21 cellular contexts compared by ENCODE assay signal in genomic region chr13:41011382-41011956, GRCh38. TPM values are rescaled to one million over a fixed set of nuclear protein-coding genes. Genes with fewer than 3 reads are reported as not detected.
A peak's percentile ranks its signal among the peaks of the same experiment; 100 is the strongest.
DNase-seq lines count a peak whose midpoint lies in the region; ATAC-seq and TF ChIP-seq lines count a peak whose summit lies in the region.
"Had no signal": no experiment of that assay in that cellular context is flagged by ENCODE, and none has a peak within 500 bp of the region (broad histone marks: within the 10 kb centered on the region; RNA-seq: fewer than 3 reads in every experiment).

No MANE protein-coding gene starts in this region.

- no peaks in the 10 kb centered on the region for H3K27me3 Mint-ChIP-seq in T-helper 2 cell treated with Interferon-gamma antibody and Interleukin-4, amounts not matched to agents 5 μg/mL and 100 μg/mL, for 36 hours (ENCODE audit: low read depth)
- H3K27me3 Mint-ChIP-seq in activated T-helper 17 cell treated with anti-CD3 and anti-CD28 coated beads, Interleukin-2, amount 50 U/mL, for 72 hours, result no peaks in the 10 kb centered on the region
- no peaks in the 10 kb centered on the region for H3K27me3 Mint-ChIP-seq in naive B cell
- H3K27me3 Mint-ChIP-seq: activated CD8-positive, alpha-beta memory T cell treated with anti-CD3 and anti-CD28 coated beads, Interleukin-2, amount 10 ng/mL, durations not matched to agents 7 days and 5 days; activated naive CD8-positive, alpha-beta T cell treated with anti-CD3 and anti-CD28 coated beads, Interleukin-2, amount 10 ng/mL, durations not matched to agents 7 days and 5 days had no signal

- H4K20me1 ChIP-seq in KMS-11 (ENCODE audit: insufficient read depth), result no peaks in the 10 kb centered on the region

- no peaks in the 10 kb centered on the region for H3K9me3 Mint-ChIP-seq in T-helper 2 cell treated with Interferon-gamma antibody and Interleukin-4, amounts not matched to agents 5 μg/mL and 100 μg/mL, for 36 hours
- H3K9me3 Mint-ChIP-seq in activated T-helper 17 cell treated with anti-CD3 and anti-CD28 coated beads, Interleukin-2, amount 50 U/mL, for 72 hours, result no peaks in the 10 kb centered on the region
- H3K9me3 Mint-ChIP-seq in naive B cell, result peaks cover 0 to 1% (median 0%) of the 10 kb centered on the region in 7 donors
- H3K9me3 Mint-ChIP-seq: activated naive CD8-positive, alpha-beta T cell treated with anti-CD3 and anti-CD28 coated beads, Interleukin-2, amount 10 ng/mL, durations not matched to agents 7 days and 5 days had no signal

- no peaks in the 10 kb centered on the region for H3K36me3 ChIP-seq in KMS-11 (ENCODE audit: insufficient read depth)
- H3K36me3 ChIP-seq in mesenchymal stem cell (ENCODE audit: control insufficient read depth in 1 of 2, insufficient read depth in 2 of 2, low read depth in 1 of 2, low read length in 2 of 2), result peaks cover 0 to 5% of the 10 kb centered on the region in 2 experiments
- H3K36me3 ChIP-seq: breast epithelium, gastroesophageal sphincter, tibial artery had no signal

- no peak for DNase-seq in T-helper 2 cell treated with Interferon-gamma antibody and Interleukin-4, amounts not matched to agents 5 μg/mL and 100 μg/mL, for 36 hours (ENCODE audit: low spot score)
- DNase-seq in T-helper 2 cell, result no peak
- DNase-seq in naive B cell, result no peak
- no peak for DNase-seq in NCI-H1105 treated with DMSO at 0.1 percent for 48 hours (lab: John Stamatoyannopoulos, UW)
- DNase-seq in mesenchymal stem cell, result no peak
- no peak for DNase-seq in NCI-H510A (lab: John Stamatoyannopoulos, UW)
- DNase-seq: activated CD8-positive, alpha-beta memory T cell treated with anti-CD3 and anti-CD28 coated beads, Interleukin-2, amount 10 ng/mL, durations not matched to agents 7 days and 5 days; activated naive CD8-positive, alpha-beta T cell treated with anti-CD3 and anti-CD28 coated beads, Interleukin-2, amount 10 ng/mL, durations not matched to agents 7 days and 5 days; DMS79 treated with DMSO at 0.1 percent for 48 hours; left ventricle myocardium superior; NCI-H1694; small intestine; T-helper 1 cell; tibial artery had no signal

- H3K4ac ChIP-seq in mesenchymal stem cell (ENCODE audit: low read depth in 1 of 2, low read length in 2 of 2), result no peak overlapping the region

- no peak overlapping the region for H2BK12ac ChIP-seq in mesenchymal stem cell (ENCODE audit: low read length in 2 of 2)

- H3K18ac ChIP-seq in mesenchymal stem cell (ENCODE audit: low read depth in 1 of 2, low read length in 2 of 2), result no peak overlapping the region

- H3K4me3 ChIP-seq in KMS-11 (IDR thresholded peaks at IDR 0.05; ENCODE audit: insufficient read depth, low read depth, low read length) (no peak overlapping the region), mesenchymal stem cell (ENCODE audit: insufficient read depth in 1 of 2, low read depth in 1 of 2, low read length in 2 of 2) (no peak overlapping the region)
- H3K4me3 ChIP-seq: breast epithelium, gastroesophageal sphincter, tibial artery had no signal

- no peak overlapping the region for H2BK120ac ChIP-seq in mesenchymal stem cell (ENCODE audit: low read depth, low read length)

- no peak overlapping the region for H3K23ac ChIP-seq in mesenchymal stem cell (ENCODE audit: low read length in 2 of 2)

- no peak overlapping the region for H2AFZ ChIP-seq in KMS-11 (ENCODE audit: low read depth)
- H2AFZ ChIP-seq in mesenchymal stem cell (ENCODE audit: low read depth, low read length), result no peak overlapping the region

- H3K79me2 ChIP-seq in KMS-11 (ENCODE audit: insufficient read depth, low read depth), result peaks cover 96% of the 10 kb centered on the region

- no peak overlapping the region for H4K91ac ChIP-seq in mesenchymal stem cell (ENCODE audit: low read length)

- no peak for TF ChIP-seq CTCF in KMS-11 (conservative IDR thresholded peaks at IDR 0.05; ENCODE audit: low read depth, low read length)

- no peaks in the 10 kb centered on the region for H3K9me3 ChIP-seq in mesenchymal stem cell (ENCODE audit: control insufficient read depth, low read length)
- H3K9me3 ChIP-seq: breast epithelium, gastroesophageal sphincter, tibial artery had no signal

- no peak overlapping the region for H2BK5ac ChIP-seq in mesenchymal stem cell (ENCODE audit: low read depth, low read length, poor library complexity, severe bottlenecking)

- H3K4me3 Mint-ChIP-seq in T-helper 2 cell treated with Interferon-gamma antibody and Interleukin-4, amounts not matched to agents 5 μg/mL and 100 μg/mL, for 36 hours, result peak overlapping the region; percentile 42
- H3K4me3 Mint-ChIP-seq in activated T-helper 17 cell treated with anti-CD3 and anti-CD28 coated beads, Interleukin-2, amount 50 U/mL, for 72 hours, result peak overlapping the region; percentile 44
- H3K4me3 Mint-ChIP-seq in naive B cell, result peak overlapping the region in 7 of 8 donors; percentile 15 to 76 (median 43)
- H3K4me3 Mint-ChIP-seq: activated CD8-positive, alpha-beta memory T cell treated with anti-CD3 and anti-CD28 coated beads, Interleukin-2, amount 10 ng/mL, durations not matched to agents 7 days and 5 days had no signal

- no peak overlapping the region for H3K14ac ChIP-seq in mesenchymal stem cell (ENCODE audit: low read length in 2 of 2)

- peak overlapping the region; percentile 15 for H3K27ac Mint-ChIP-seq in T-helper 2 cell treated with Interferon-gamma antibody and Interleukin-4, amounts not matched to agents 5 μg/mL and 100 μg/mL, for 36 hours
- H3K27ac Mint-ChIP-seq in activated T-helper 17 cell treated with anti-CD3 and anti-CD28 coated beads, Interleukin-2, amount 50 U/mL, for 72 hours, result peak overlapping the region; percentile 25
- peak overlapping the region in 4 of 6 donors; percentile 38 to 84 (median 68) for H3K27ac Mint-ChIP-seq in naive B cell
- H3K27ac Mint-ChIP-seq: activated naive CD8-positive, alpha-beta T cell treated with anti-CD3 and anti-CD28 coated beads, Interleukin-2, amount 10 ng/mL, durations not matched to agents 7 days and 5 days had no signal

- no peak overlapping the region for H4K8ac ChIP-seq in mesenchymal stem cell (ENCODE audit: low read length)

- H3K27me3 ChIP-seq in KMS-11 (ENCODE audit: insufficient read depth, low read depth) (no peaks in the 10 kb centered on the region), mesenchymal stem cell (ENCODE audit: control insufficient read depth in 1 of 2, insufficient read depth in 1 of 2, low read length in 2 of 2) (no peaks in the 10 kb centered on the region)
- H3K27me3 ChIP-seq: breast epithelium, gastroesophageal sphincter, tibial artery had no signal

- H2BK15ac ChIP-seq in mesenchymal stem cell (ENCODE audit: low read depth, poor library complexity, severe bottlenecking), result no peak overlapping the region

- H3K4me1 ChIP-seq in KMS-11 (ENCODE audit: low read depth, poor library complexity, severe bottlenecking) (peaks cover 94% of the 10 kb centered on the region), mesenchymal stem cell (ENCODE audit: control insufficient read depth, insufficient read depth, low read depth, low read length) (peaks cover 2% of the 10 kb centered on the region)

- peak overlapping the region; percentile 34 for H3K4me2 ChIP-seq in KMS-11
- no peak overlapping the region for H3K4me2 ChIP-seq in mesenchymal stem cell (ENCODE audit: low read length, poor library complexity, severe bottlenecking)

- H3K9ac ChIP-seq in KMS-11 (no peak overlapping the region), mesenchymal stem cell (ENCODE audit: low read length) (no peak overlapping the region)

- WGBS in mesenchymal stem cell, result 98% methylated on average over 3 of the region's 4 CpGs

- peak overlapping the region; percentile 18; the same call in 1 of the 2 replicates for H3K27ac ChIP-seq in KMS-11
- H3K27ac ChIP-seq in mesenchymal stem cell (ENCODE audit: low read length, poor library complexity, severe bottlenecking), result no peak overlapping the region
- H3K27ac ChIP-seq: 22Rv1, C4-2B, gastroesophageal sphincter, tibial artery had no signal

- no peak overlapping the region for H2AK5ac ChIP-seq in mesenchymal stem cell (ENCODE audit: low read length, severe bottlenecking)

- H3K36me3 Mint-ChIP-seq in T-helper 2 cell treated with Interferon-gamma antibody and Interleukin-4, amounts not matched to agents 5 μg/mL and 100 μg/mL, for 36 hours (ENCODE audit: low read depth), result peaks cover 45% of the 10 kb centered on the region
- peaks cover 71% of the 10 kb centered on the region for H3K36me3 Mint-ChIP-seq in activated T-helper 17 cell treated with anti-CD3 and anti-CD28 coated beads, Interleukin-2, amount 50 U/mL, for 72 hours (ENCODE audit: low read depth)
- no peaks in the 10 kb centered on the region for H3K36me3 Mint-ChIP-seq in naive B cell

- ATAC-seq in activated T-helper 17 cell treated with anti-CD3 and anti-CD28 coated beads, Interleukin-2, amount 50 U/mL, for 72 hours (replicated peaks), result no peak
- ATAC-seq in naive B cell (ENCODE audit: low read depth in 2 of 2), result no peak
- ATAC-seq: activated CD8-positive, alpha-beta memory T cell treated with anti-CD3 and anti-CD28 coated beads, Interleukin-2, amount 10 ng/mL, durations not matched to agents 7 days and 5 days; gastroesophageal sphincter; left ventricle myocardium superior; Right ventricle myocardium inferior had no signal

- peaks cover 5% of the 10 kb centered on the region for H3K79me1 ChIP-seq in mesenchymal stem cell (replicated peaks; ENCODE audit: low read length, poor library complexity, severe bottlenecking)

- H3K4me1 Mint-ChIP-seq in T-helper 2 cell treated with Interferon-gamma antibody and Interleukin-4, amounts not matched to agents 5 μg/mL and 100 μg/mL, for 36 hours (ENCODE audit: low read depth), result peaks cover 66% of the 10 kb centered on the region
- H3K4me1 Mint-ChIP-seq in activated T-helper 17 cell treated with anti-CD3 and anti-CD28 coated beads, Interleukin-2, amount 50 U/mL, for 72 hours, result peaks cover 45% of the 10 kb centered on the region
- peaks cover 56 to 81% (median 62%) of the 10 kb centered on the region in 3 donors for H3K4me1 Mint-ChIP-seq in naive B cell

RNA-seq across cellular contexts. Expression of gene ELF1, which starts 7.6 kb away (rescaled TPM):
- total RNA-seq in activated T-helper 17 cell treated with anti-CD3 and anti-CD28 coated beads, Interleukin-2, amount 50 U/mL, for 72 hours, result 10 to 100 TPM; 76.0 to 80.1 TPM
- 100 to 1,000 TPM; 127 to 183 (median 144) TPM for polyA plus RNA-seq in naive B cell (ENCODE audit: low read depth in 6 of 6)
- polyA plus RNA-seq in mesenchymal stem cell (2013, experiment 1 of 2), result 50.1 TPM
- polyA plus RNA-seq in mesenchymal stem cell (2013, experiment 2 of 2), result 49.3 TPM

RNA-seq across cellular contexts. Expression of gene WBP4, which starts 49.8 kb away (rescaled TPM):
- total RNA-seq in activated T-helper 17 cell treated with anti-CD3 and anti-CD28 coated beads, Interleukin-2, amount 50 U/mL, for 72 hours, result 10 to 100 TPM in 1 of 2 donors, 1 to 10 TPM in 1; 9.7 to 10.6 TPM
- polyA plus RNA-seq in naive B cell (ENCODE audit: low read depth in 6 of 6), result 1 to 10 TPM; 3.8 to 4.7 (median 4.2) TPM
- polyA plus RNA-seq in mesenchymal stem cell (2013, experiment 1 of 2), result 17.5 TPM
- polyA plus RNA-seq in mesenchymal stem cell (2013, experiment 2 of 2), result 17.7 TPM

Comparison
In these comparisons a context has a peak if more than half of its experiments do, and no peak if none do; other contexts are left out.
1. H3K27ac Mint-ChIP-seq: peak in every context shown above with its lines; median percentile 68 in naive B cell; 25 in activated T-helper 17 cell treated with anti-CD3 and anti-CD28 coated beads, Interleukin-2, amount 50 U/mL, for 72 hours; 15 in T-helper 2 cell treated with Interferon-gamma antibody and Interleukin-4, amounts not matched to agents 5 μg/mL and 100 μg/mL, for 36 hours.